Comparison of ENCODE assay signal across 1 cellular context in the genomic region with DNA sequence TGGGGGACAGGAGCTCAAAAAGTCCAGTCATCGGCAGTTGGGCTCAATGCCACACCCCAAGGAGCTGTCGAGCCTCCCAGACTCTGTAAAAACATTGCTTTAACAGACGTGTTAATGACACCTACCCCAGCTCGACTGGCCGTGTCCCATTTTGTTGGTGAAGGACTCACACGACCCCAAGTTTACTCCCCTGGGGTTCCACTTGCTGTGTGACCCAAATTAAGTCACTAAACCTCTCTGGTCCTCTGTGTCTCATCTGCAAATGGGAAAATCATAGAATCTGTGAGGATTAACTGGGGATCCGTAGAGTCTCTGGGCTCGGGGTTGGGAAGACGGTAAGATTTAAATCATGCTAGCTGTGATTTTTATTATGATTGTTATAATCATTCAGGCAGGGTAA.
A peak's percentile ranks its signal among the peaks of the same experiment; 100 is the strongest.
TF ChIP-seq lines count a peak whose summit lies in the region.

No MANE protein-coding gene starts in this region.

TF ChIP-seq in H1, 55 proteins besides CTCF, POLR2A, EP300 and RAD21:
- no peak for TF ChIP-seq CHD2 (IDR thresholded peaks at IDR 0.05; ENCODE audit: low read length)
- no peak for TF ChIP-seq TEAD4 (IDR thresholded peaks at IDR 0.05; ENCODE audit: low read depth, low read length)
- peak; percentile 67; the same call in 1 of the 2 replicates for TF ChIP-seq KDM1A (IDR thresholded peaks at IDR 0.05; ENCODE audit: borderline replicate concordance, low read length)
TF ChIP-seq in H1: peak in this region for 1.
